8 cellular contexts compared by ENCODE assay signal in genomic region chr12:57620936-57621496, GRCh38. TPM values are rescaled to one million over a fixed set of nuclear protein-coding genes. Genes with fewer than 3 reads are reported as not detected.
DNase-seq lines count a peak whose midpoint lies in the region; ATAC-seq, FAIRE-seq and TF ChIP-seq lines count a peak whose summit lies in the region.

No MANE protein-coding gene starts in this region.

- H3K79me2 ChIP-seq in GM12878 (ENCODE audit: control insufficient read depth, insufficient read depth, low read length), result no peaks in the 10 kb centered on the region

- TF ChIP-seq POLR2A in GM12878 (IDR thresholded peaks at IDR 0.05; ENCODE audit: low read depth, low read length) (no peak), testis (IDR thresholded peaks at IDR 0.05) (no peak)

- peaks cover 25 to 26% of the 10 kb centered on the region in 2 experiments; a peak in 3 of 4 replicates for H3K27me3 ChIP-seq in GM12878 (replicated peaks in 1 of 2; ENCODE audit: control insufficient read depth in 2 of 2, insufficient read depth in 2 of 2, low read length in 1 of 2)
- H3K27me3 ChIP-seq in testis, result no peaks in the 10 kb centered on the region

- POLR2A ChIA-PET in GM12878 (lab: Charles Lee), result interaction anchor here (1.0 to 1.2 kb wide), 2 partner anchors 10 to 38 kb away, joined by 3 read pairs; partner anchors contain the start of gene ARHGEF25

- no TSS peak for BruUV-seq in GM12878 (replicated peaks; lab: Mats Ljungman, UMichigan)

- H3K9ac ChIP-seq in GM12878 (ENCODE audit: control insufficient read depth, insufficient read depth, low read length), result no peak overlapping the region

- H3K36me3 Mint-ChIP-seq in T-helper 2 cell treated with Interferon-gamma antibody and Interleukin-4, amounts not matched to agents 5 μg/mL and 100 μg/mL, for 36 hours (ENCODE audit: low read depth), result no peaks in the 10 kb centered on the region

- H3K9me3 Mint-ChIP-seq in T-helper 2 cell treated with Interferon-gamma antibody and Interleukin-4, amounts not matched to agents 5 μg/mL and 100 μg/mL, for 36 hours, result no peaks in the 10 kb centered on the region

- H3K4me3 ChIP-seq in GM12878 (0 out of 2 replicates have a peak overlapping the region, but pooled peaks have one; percentile 16), testis (peak overlapping the region in 1 of 2 donors; percentile 42)

- H3K4me1 Mint-ChIP-seq in T-helper 2 cell treated with Interferon-gamma antibody and Interleukin-4, amounts not matched to agents 5 μg/mL and 100 μg/mL, for 36 hours (ENCODE audit: low read depth), result peaks cover 13% of the 10 kb centered on the region

- WGBS in GM12878 (ENCODE audit: insufficient coverage, insufficient replicate concordance, low lambda C conversion rate, missing lambda C conversion rate), result 10% methylated on average over 37 of the region's 42 CpGs
- WGBS in testis, 2 donors, result 6 to 7% methylated on average over 33 to 42 of the region's 42 CpGs

- in situ Hi-C loops in GM12878 (cut with MboI), result no loop called here

- no peak for FAIRE-seq in GM12878 (lab: Jason Lieb, UNC)

- no peaks in the 10 kb centered on the region for H4K20me1 ChIP-seq in GM12878 (ENCODE audit: control insufficient read depth, insufficient read depth)

- H3K9me3 ChIP-seq in GM12878 (replicated peaks; ENCODE audit: control insufficient read depth, insufficient read depth, low read length) (no peaks in the 10 kb centered on the region), testis (no peaks in the 10 kb centered on the region)

- RAD21 ChIA-PET in GM12878 (lab: Charles Lee; ENCODE audit: unreplicated experiment), result interaction anchor here (1.1 to 2.9 kb wide), 2 partner anchors 38 to 162 kb away, joined by 4 to 28 read pairs; partner anchors contain the start of gene GLI1

- H3K4me3 Mint-ChIP-seq in T-helper 2 cell treated with Interferon-gamma antibody and Interleukin-4, amounts not matched to agents 5 μg/mL and 100 μg/mL, for 36 hours, result peak overlapping the region; percentile 80

- TF ChIP-seq EP300 in GM12878 (IDR thresholded peaks at IDR 0.05; ENCODE audit: borderline replicate concordance in 1 of 2, control insufficient read depth in 1 of 2, low read depth in 2 of 2, low read length in 2 of 2), result no peak

- H3K4me2 ChIP-seq in GM12878 (ENCODE audit: control insufficient read depth, insufficient read depth), result peak overlapping the region; percentile 80

- no peak overlapping the region for H3K27ac ChIP-seq in GM12878 (ENCODE audit: control insufficient read depth, insufficient read depth)
- H3K27ac ChIP-seq in testis, result no peak overlapping the region

- intact Hi-C loops in GM12878 (cut with micrococcal nuclease; ENCODE audit: unreplicated experiment), result loop anchor here (1.0 to 5.0 kb wide), 2 partner anchors 38 to 164 kb away; partner anchors contain the start of genes GLI1 and INHBE
- intact Hi-C loops in testis (cut with DNase I; ENCODE audit: low total_unique reads), result loop anchor here (5.0 kb wide), 1 partner anchor 39 kb away; no protein-coding TSS in a partner anchor

- SMC1A ChIA-PET in GM12878 (lab: Charles Lee; ENCODE audit: uncharacterized antibody, unreplicated experiment), result interaction anchor here (0.9 to 1.9 kb wide), 8 partner anchors 27 to 163 kb away, joined by 3 to 7 read pairs (median 4); partner anchors contain the start of gene PIP4K2C

- CTCF ChIA-PET in GM12878 (lab: Yijun Ruan, JAX), result interaction anchor here (0.6 to 7.8 kb wide), 15 partner anchors 10 to 162 kb away, joined by 3 to 119 read pairs (median 5); partner anchors contain the start of genes ARHGEF25 and PIP4K2C

- H3K36me3 ChIP-seq in GM12878 (ENCODE audit: control insufficient read depth in 2 of 2, insufficient read depth in 2 of 2, low read length in 1 of 2) (no peaks in the 10 kb centered on the region), testis (ENCODE audit: low read depth, missing control alignments) (no peaks in the 10 kb centered on the region)

- peaks cover 90% of the 10 kb centered on the region for H3K27me3 Mint-ChIP-seq in T-helper 2 cell treated with Interferon-gamma antibody and Interleukin-4, amounts not matched to agents 5 μg/mL and 100 μg/mL, for 36 hours (ENCODE audit: low read depth)

- peak; percentile 32 for ATAC-seq in GM12878
- ATAC-seq in GM21619 (IDR thresholded peaks at IDR 0.05; ENCODE audit: unreplicated experiment), result no peak
- no peak for ATAC-seq in HG03521 (IDR thresholded peaks at IDR 0.05; ENCODE audit: unreplicated experiment)

- no peak for TF ChIP-seq RAD21 in GM12878 (IDR thresholded peaks at IDR 0.05; ENCODE audit: insufficient read depth, low read depth, low read length)

- TF ChIP-seq CTCF in GM12878 (IDR thresholded peaks at IDR 0.05 in 2 of 3, conservative IDR thresholded peaks at IDR 0.05 in 1 of 3; ENCODE audit: control insufficient read depth in 2 of 3, extremely low read depth in 1 of 3, insufficient read depth in 1 of 3, low read depth in 3 of 3, low read length in 3 of 3) (no peak), testis (IDR thresholded peaks at IDR 0.05) (no peak)

- H3K4me1 ChIP-seq in GM12878 (ENCODE audit: control insufficient read depth, insufficient read depth, low read length) (peaks cover 6% of the 10 kb centered on the region), testis (peaks cover 18% of the 10 kb centered on the region)

- DNase-seq in T-helper 2 cell treated with Interferon-gamma antibody and Interleukin-4, amounts not matched to agents 5 μg/mL and 100 μg/mL, for 36 hours (ENCODE audit: low spot score), result no peak
- no peak for DNase-seq in T-helper 2 cell
- DNase-seq in GM12878 (ENCODE audit: low read depth, low spot score), result no peak
- DNase-seq in left kidney (ENCODE audit: low read depth, low spot score), result peak; percentile 45
- DNase-seq in testis, result peak; percentile 34
- DNase-seq in DMS114 treated with DMSO at 0.1 percent for 48 hours (lab: John Stamatoyannopoulos, UW; ENCODE audit: unreplicated experiment), result no peak

- H2AFZ ChIP-seq in GM12878 (ENCODE audit: control insufficient read depth, low read depth, low read length), result 0 out of 2 replicates have a peak overlapping the region, but pooled peaks have one; percentile 39

- no peak overlapping the region for H3K27ac Mint-ChIP-seq in T-helper 2 cell treated with Interferon-gamma antibody and Interleukin-4, amounts not matched to agents 5 μg/mL and 100 μg/mL, for 36 hours

RNA-seq across cellular contexts. Expression of gene ARHGEF25, which starts 9.8 kb away (rescaled TPM):
- total RNA-seq in GM12878 (2013; cell fraction: nucleolus; rRNA removed), result 7.8 and 8.5 TPM in 2 replicates
- 0.56 and 1.1 TPM in 2 replicates for total RNA-seq in GM12878 (2014; rRNA removed)
- 0.40 and 1.5 TPM in 2 replicates for total RNA-seq in GM12878 (2014; rRNA removed; fragmentation: Illumina TruSeq; extraction: Trizol)
- 1.5 and 1.7 TPM in 2 replicates for total RNA-seq in GM12878 (2021)
- 5.8 TPM for polyA plus RNA-seq in GM12878 (2011; ENCODE audit: low read depth)
- 2.5 and 4.5 TPM in 2 replicates for polyA plus RNA-seq in GM12878 (2011; rRNA removed)
- 4.1 TPM in 2 replicates for polyA plus RNA-seq in GM12878 (2011; cell fraction: cytosol; rRNA removed)
- polyA plus RNA-seq in GM12878 (2011; cell fraction: nucleus; rRNA removed), result 12.0 and 16.0 TPM in 2 replicates
- polyA plus RNA-seq in GM12878 (2012), result 5.4 and 5.6 TPM in 2 replicates
- 2.7 TPM in 2 replicates for polyA plus RNA-seq in GM12878 (2014; fragmentation: Illumina TruSeq; extraction: Trizol)
- under 1 TPM in 1 of 2 experiments, not detected in 1; 0.08 TPM for polyA plus RNA-seq in GM12878 (2014; fragmentation: Nextera tagmentation; extraction: Ambion mirVana)
- 1.1 and 1.2 TPM in 2 replicates for polyA plus RNA-seq in GM12878 (2014; rRNA removed)
- not detected for polyA plus RNA-seq in GM12878 (2016; fragmentation: Nextera tagmentation; extraction: Ambion mirVana)
- polyA minus RNA-seq in GM12878 (2011; rRNA and poly(A)+ RNA removed), result 2.3 and 2.4 TPM in 2 replicates
- 0.80 and 1.9 TPM in 2 replicates for polyA minus RNA-seq in GM12878 (2011; cell fraction: cytosol; rRNA and poly(A)+ RNA removed)
- polyA minus RNA-seq in GM12878 (2011; cell fraction: nucleus; rRNA and poly(A)+ RNA removed), result 2.1 and 3.6 TPM in 2 replicates
- 10 to 100 TPM; 18.0 to 26.5 TPM for total RNA-seq in testis
- 18.7 TPM for polyA plus RNA-seq in testis (ENCODE audit: insufficient read depth, low read depth, low replicate concordance)

RNA-seq across cellular contexts. Expression of gene B4GALNT1, which starts 12.0 kb away (rescaled TPM):
- 0.88 and 0.93 TPM in 2 replicates for total RNA-seq in GM12878 (2013; cell fraction: nucleolus; rRNA removed)
- 0.06 TPM in 1 of 2 replicates, not detected in the other for total RNA-seq in GM12878 (2014; rRNA removed)
- 0.05 TPM in 1 of 2 replicates, not detected in the other for total RNA-seq in GM12878 (2014; rRNA removed; fragmentation: Illumina TruSeq; extraction: Trizol)
- 0.08 and 0.38 TPM in 2 replicates for total RNA-seq in GM12878 (2021)
- 0.20 TPM for polyA plus RNA-seq in GM12878 (2011; ENCODE audit: low read depth)
- polyA plus RNA-seq in GM12878 (2011; rRNA removed), result 0.14 and 0.17 TPM in 2 replicates
- polyA plus RNA-seq in GM12878 (2011; cell fraction: cytosol; rRNA removed), result 0.12 and 0.20 TPM in 2 replicates
- polyA plus RNA-seq in GM12878 (2011; cell fraction: nucleus; rRNA removed), result 0.57 and 1.3 TPM in 2 replicates
- 0.09 and 0.29 TPM in 2 replicates for polyA plus RNA-seq in GM12878 (2012)
- 0.01 TPM in 1 of 2 replicates, not detected in the other for polyA plus RNA-seq in GM12878 (2014; fragmentation: Illumina TruSeq; extraction: Trizol)
- not detected for polyA plus RNA-seq in GM12878 (2014; fragmentation: Nextera tagmentation; extraction: Ambion mirVana)
- polyA plus RNA-seq in GM12878 (2014; rRNA removed), result 0.03 and 0.17 TPM in 2 replicates
- under 1 TPM; 0.12 to 0.24 TPM for polyA plus RNA-seq in GM12878 (2016; fragmentation: Nextera tagmentation; extraction: Ambion mirVana)
- 0.15 and 0.36 TPM in 2 replicates for polyA minus RNA-seq in GM12878 (2011; rRNA and poly(A)+ RNA removed)
- not detected in 2 replicates for polyA minus RNA-seq in GM12878 (2011; cell fraction: cytosol; rRNA and poly(A)+ RNA removed)
- 0.29 and 0.73 TPM in 2 replicates for polyA minus RNA-seq in GM12878 (2011; cell fraction: nucleus; rRNA and poly(A)+ RNA removed)
- 1 to 10 TPM; 2.3 to 3.2 TPM for total RNA-seq in testis
- polyA plus RNA-seq in testis (ENCODE audit: insufficient read depth, low read depth, low replicate concordance), result 1.8 TPM

RNA-seq across cellular contexts. Expression of gene DTX3, which starts 16.4 kb away (rescaled TPM):
- 21.1 and 24.2 TPM in 2 replicates for total RNA-seq in GM12878 (2013; cell fraction: nucleolus; rRNA removed)
- total RNA-seq in GM12878 (2014; rRNA removed) (7.8 and 11.1 TPM in 2 replicates), GM12878 (2014; rRNA removed; fragmentation: Illumina TruSeq; extraction: Trizol) (5.2 and 6.0 TPM in 2 replicates), GM12878 (2021) (9.6 and 10.5 TPM in 2 replicates), testis (10 to 100 TPM; 45.0 to 60.4 TPM)
- polyA plus RNA-seq in GM12878 (2011; ENCODE audit: low read depth), result 15.8 TPM
- polyA plus RNA-seq in GM12878 (2011; rRNA removed) (3.8 and 6.0 TPM in 2 replicates), GM12878 (2014; fragmentation: Illumina TruSeq; extraction: Trizol) (6.1 and 9.2 TPM in 2 replicates), GM12878 (2014; fragmentation: Nextera tagmentation; extraction: Ambion mirVana) (1 to 10 TPM; 1.1 to 2.1 TPM), GM12878 (2014; rRNA removed) (13.6 and 14.9 TPM in 2 replicates), GM12878 (2016; fragmentation: Nextera tagmentation; extraction: Ambion mirVana) (1 to 10 TPM; 2.3 to 3.0 TPM), testis (ENCODE audit: insufficient read depth, low read depth, low replicate concordance) (37.9 TPM)
- 8.5 and 10.4 TPM in 2 replicates for polyA plus RNA-seq in GM12878 (2011; cell fraction: cytosol; rRNA removed)
- 45.4 and 51.8 TPM in 2 replicates for polyA plus RNA-seq in GM12878 (2011; cell fraction: nucleus; rRNA removed)
- 24.9 and 31.7 TPM in 2 replicates for polyA plus RNA-seq in GM12878 (2012)
- 2.3 and 6.1 TPM in 2 replicates for polyA minus RNA-seq in GM12878 (2011; rRNA and poly(A)+ RNA removed)
- polyA minus RNA-seq in GM12878 (2011; cell fraction: cytosol; rRNA and poly(A)+ RNA removed), result 0.67 and 1.1 TPM in 2 replicates
- polyA minus RNA-seq in GM12878 (2011; cell fraction: nucleus; rRNA and poly(A)+ RNA removed), result 4.6 and 5.3 TPM in 2 replicates

RNA-seq across cellular contexts. Expression of gene PIP4K2C, which starts 30.0 kb away (rescaled TPM):
- 11.2 and 12.1 TPM in 2 replicates for total RNA-seq in GM12878 (2013; cell fraction: nucleolus; rRNA removed)
- 13.1 and 15.0 TPM in 2 replicates for total RNA-seq in GM12878 (2014; rRNA removed)
- 9.5 and 10.6 TPM in 2 replicates for total RNA-seq in GM12878 (2014; rRNA removed; fragmentation: Illumina TruSeq; extraction: Trizol)
- total RNA-seq in GM12878 (2021), result 19.0 and 20.9 TPM in 2 replicates
- polyA plus RNA-seq in GM12878 (2011; ENCODE audit: low read depth), result 10.3 TPM
- 19.2 and 23.7 TPM in 2 replicates for polyA plus RNA-seq in GM12878 (2011; rRNA removed)
- 13.6 and 16.9 TPM in 2 replicates for polyA plus RNA-seq in GM12878 (2011; cell fraction: cytosol; rRNA removed)
- polyA plus RNA-seq in GM12878 (2011; cell fraction: nucleus; rRNA removed), result 28.2 and 29.1 TPM in 2 replicates
- 11.2 and 13.0 TPM in 2 replicates for polyA plus RNA-seq in GM12878 (2012)
- 25.1 and 34.2 TPM in 2 replicates for polyA plus RNA-seq in GM12878 (2014; fragmentation: Illumina TruSeq; extraction: Trizol)
- 1 to 10 TPM; 4.8 to 6.0 TPM for polyA plus RNA-seq in GM12878 (2014; fragmentation: Nextera tagmentation; extraction: Ambion mirVana)
- polyA plus RNA-seq in GM12878 (2014; rRNA removed), result 13.9 and 18.4 TPM in 2 replicates
- polyA plus RNA-seq in GM12878 (2016; fragmentation: Nextera tagmentation; extraction: Ambion mirVana), result 10 to 100 TPM; 13.3 to 16.5 TPM
- 12.5 and 14.3 TPM in 2 replicates for polyA minus RNA-seq in GM12878 (2011; rRNA and poly(A)+ RNA removed)
- 3.8 and 4.3 TPM in 2 replicates for polyA minus RNA-seq in GM12878 (2011; cell fraction: cytosol; rRNA and poly(A)+ RNA removed)
- polyA minus RNA-seq in GM12878 (2011; cell fraction: nucleus; rRNA and poly(A)+ RNA removed), result 4.1 and 5.8 TPM in 2 replicates
- total RNA-seq in testis, result 10 to 100 TPM; 47.6 to 54.6 TPM
- polyA plus RNA-seq in testis (ENCODE audit: insufficient read depth, low read depth, low replicate concordance), result 78.0 TPM

Comparison
In these comparisons a context has a peak if more than half of its experiments do, and no peak if none do; other contexts are left out.
1. DNase-seq: peak in left kidney (single experiment) and testis (single experiment); none in T-helper 2 cell treated with Interferon-gamma antibody and Interleukin-4, amounts not matched to agents 5 μg/mL and 100 μg/mL, for 36 hours (single experiment), T-helper 2 cell (0 of 5), GM12878 (single experiment) and DMS114 treated with DMSO at 0.1 percent for 48 hours (single experiment).